In the genomic region with DNA sequence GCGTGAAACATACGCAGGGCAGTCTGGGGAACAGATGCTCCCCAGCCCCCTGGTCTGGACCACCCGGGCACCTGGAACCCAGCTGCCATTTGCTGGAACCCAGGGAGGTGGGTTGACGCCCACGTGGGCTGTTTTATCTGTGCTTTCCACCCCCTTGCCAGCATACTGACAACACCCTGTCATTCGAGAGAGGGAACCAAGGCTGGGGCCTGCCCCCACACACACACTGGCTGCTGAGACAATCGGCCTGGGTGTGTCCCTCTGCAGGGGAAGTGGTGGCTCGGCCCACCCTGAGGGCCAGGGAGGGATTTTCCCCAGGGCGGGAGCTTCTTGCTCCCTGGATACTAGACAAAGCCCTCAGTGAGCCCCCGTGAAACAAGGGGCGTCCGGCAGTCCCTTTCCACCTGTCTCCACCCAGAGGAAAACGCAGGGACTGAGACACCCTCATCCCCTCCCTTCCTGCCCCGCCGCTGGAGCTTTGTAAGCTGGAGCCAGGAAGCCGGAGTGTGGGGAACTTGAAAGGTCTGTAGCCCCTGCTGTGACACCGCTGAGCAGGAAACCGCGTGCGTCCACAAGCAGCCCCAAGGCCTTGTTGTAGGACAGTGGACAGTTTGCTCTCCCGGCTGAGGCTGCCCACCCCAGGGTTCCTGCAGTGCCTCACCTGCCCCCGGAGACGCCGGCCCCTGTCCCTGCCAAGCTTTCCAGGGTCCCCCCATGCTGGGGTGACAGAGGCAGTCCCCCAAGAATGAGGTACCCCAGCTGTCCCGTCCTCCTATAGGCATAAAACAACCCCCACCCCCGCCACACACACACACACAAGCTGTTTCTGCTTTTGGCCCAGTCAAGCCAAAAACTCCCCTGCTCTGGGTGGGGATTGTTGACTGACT, we compare ENCODE assay signal across 9 cellular contexts.
DNase-seq lines count a peak whose midpoint lies in the region; ATAC-seq and FAIRE-seq lines count a peak whose summit lies in the region.
"Had no signal": no experiment of that assay in that cellular context is flagged by ENCODE, and none has a peak within 500 bp of the region (broad histone marks: within the 10 kb centered on the region; RNA-seq: fewer than 3 reads in every experiment).

No MANE protein-coding gene starts in this region.

- FAIRE-seq in urothelium cell line (lab: Jason Lieb, UNC), result no peak

- peak; percentile 54 for ATAC-seq in GM19455 (IDR thresholded peaks at IDR 0.05; ENCODE audit: unreplicated experiment)

- peak; percentile 55 for DNase-seq in 8988T
- DNase-seq in NCI-H69 (lab: John Stamatoyannopoulos, UW), result peak; percentile 90
- DNase-seq in activated naive CD4-positive, alpha-beta T cell treated with Interleukin-2 at 50 U/mL for 16 hours, result peak; percentile 44
- peak; percentile 77 for DNase-seq in islet precursor cell
- peak; percentile 33 for DNase-seq in stimulated activated CD8-positive, alpha-beta memory T cell treated with anti-CD3 and anti-CD28 coated beads, Interleukin-4, amount 100 ng/mL, for 24 hours (ENCODE audit: low read depth)
- no peak for DNase-seq in NCI-H1694 (lab: John Stamatoyannopoulos, UW)
- no peak for DNase-seq in urothelium cell line (ENCODE audit: low spot score)
- DNase-seq: DND-41 had no signal

Comparison
In these comparisons a context has a peak if more than half of its experiments do, and no peak if none do; other contexts are left out.
1. DNase-seq: peak in 8988T (single experiment), NCI-H69 (single experiment), activated naive CD4-positive, alpha-beta T cell treated with Interleukin-2 at 50 U/mL for 16 hours (single experiment), islet precursor cell (single experiment) and stimulated activated CD8-positive, alpha-beta memory T cell treated with anti-CD3 and anti-CD28 coated beads, Interleukin-4, amount 100 ng/mL, for 24 hours (single experiment); none in NCI-H1694 (single experiment) and urothelium cell line (single experiment).